Comparison of ENCODE assay signal across 12 cellular contexts in the genomic region with DNA sequence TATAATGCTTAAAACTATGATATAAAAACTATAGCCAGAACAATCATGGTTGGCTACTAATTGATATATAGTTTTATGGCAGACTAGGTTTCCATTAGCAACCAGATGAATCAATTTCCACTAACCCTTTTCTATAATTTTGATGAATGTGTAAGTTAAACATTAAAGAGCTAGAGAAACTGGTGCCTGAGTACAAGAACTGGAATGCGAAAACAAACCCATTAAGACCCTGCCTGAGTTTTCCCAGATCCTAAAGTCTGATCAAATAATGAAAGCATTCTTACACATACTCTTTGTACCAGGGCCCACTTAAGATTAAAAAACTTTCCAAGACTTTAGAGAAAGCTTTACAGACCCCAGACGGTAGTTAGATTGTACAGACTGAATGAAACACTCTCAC.
"Had no signal": no experiment of that assay in that cellular context is flagged by ENCODE, and none has a peak within 500 bp of the region (broad histone marks: within the 10 kb centered on the region; RNA-seq: fewer than 3 reads in every experiment).

No MANE protein-coding gene starts in this region.

- DNase-seq: activated T-cell treated with anti-CD3 and anti-CD28 coated beads, Interleukin-2, amount 50 U/mL, for 1 hour; amygdala; colonic mucosa; left colon; mammary epithelial cell; stimulated activated CD4-positive, alpha-beta T cell treated with anti-CD3 and anti-CD28 coated beads, Interleukin-4, amount 100 ng/mL, for 24 hours; stimulated activated naive CD8-positive, alpha-beta T cell treated with anti-CD3 and anti-CD28 coated beads, Interleukin-15, amount 100 ng/mL, for 72 hours; testis; uterus had no signal

- H3K4me1 ChIP-seq: colonic mucosa, testis, uterus had no signal

- H3K27ac Mint-ChIP-seq: activated naive CD4-positive, alpha-beta T cell treated with anti-CD3 and anti-CD28 coated beads, Interleukin-2, amount 50 U/mL, for 72 hours; stimulated activated naive CD8-positive, alpha-beta T cell treated with anti-CD3 and anti-CD28 coated beads, Interleukin-15, amount 100 ng/mL, for 72 hours had no signal

- H3K4me3 Mint-ChIP-seq: neural crest cell; stimulated activated naive CD8-positive, alpha-beta T cell treated with anti-CD3 and anti-CD28 coated beads, Interleukin-15, amount 100 ng/mL, for 72 hours had no signal

- H3K9me3 ChIP-seq: colonic mucosa, testis, uterus had no signal

- H3K36me3 ChIP-seq: colonic mucosa, uterus had no signal

- H3K4me3 ChIP-seq: colonic mucosa, testis, uterus had no signal

- H3K9me3 Mint-ChIP-seq: activated naive CD4-positive, alpha-beta T cell treated with anti-CD3 and anti-CD28 coated beads, Interleukin-2, amount 50 U/mL, for 72 hours; neural crest cell; stimulated activated naive CD8-positive, alpha-beta T cell treated with anti-CD3 and anti-CD28 coated beads, Interleukin-15, amount 100 ng/mL, for 72 hours had no signal

- ATAC-seq: activated CD4-positive, CD25-positive, alpha-beta regulatory T cell treated with anti-CD3 and anti-CD28 coated beads, Interleukin-2, amount 50 U/mL, for 24 hours; activated naive CD4-positive, alpha-beta T cell treated with anti-CD3 and anti-CD28 coated beads, Interleukin-2, amount 50 U/mL, for 72 hours; left colon; stimulated activated naive CD8-positive, alpha-beta T cell treated with anti-CD3 and anti-CD28 coated beads, Interleukin-15, amount 100 ng/mL, for 72 hours had no signal

- H3K27ac ChIP-seq: colonic mucosa, testis had no signal

- H3K4me1 Mint-ChIP-seq: neural crest cell; stimulated activated naive CD8-positive, alpha-beta T cell treated with anti-CD3 and anti-CD28 coated beads, Interleukin-15, amount 100 ng/mL, for 72 hours had no signal

- H3K27me3 ChIP-seq: colonic mucosa, testis, uterus had no signal

- H3K27me3 Mint-ChIP-seq: stimulated activated naive CD8-positive, alpha-beta T cell treated with anti-CD3 and anti-CD28 coated beads, Interleukin-15, amount 100 ng/mL, for 72 hours had no signal
